Comparison of ENCODE assay signal across 8 cellular contexts in genomic region chr19:32675720-32676185, GRCh38. TPM values are rescaled to one million over a fixed set of nuclear protein-coding genes. Genes with fewer than 3 reads are reported as not detected.
DNase-seq lines count a peak whose midpoint lies in the region; ATAC-seq, FAIRE-seq and TF ChIP-seq lines count a peak whose summit lies in the region.

Gene RGS9BP, plus strand, starts transcription at chr19:32675848. Its CDS starts 416 bp downstream, at chr19:32676264.

- ATAC-seq in GM21825 (IDR thresholded peaks at IDR 0.05; ENCODE audit: unreplicated experiment) (peak; percentile 28), HG02884 (IDR thresholded peaks at IDR 0.05; ENCODE audit: unreplicated experiment) (no peak)
- peak; percentile 58 for ATAC-seq in central memory CD8-positive, alpha-beta T cell (replicated peaks; ENCODE audit: extremely low read depth, poor library complexity, severe bottlenecking)

- H3K9ac ChIP-seq in kidney (ENCODE audit: low read length in 2 of 2), result peak within 1 kb of the TSS in 1 of 2 donors; percentile 46

- H3K27me3 Mint-ChIP-seq in central memory CD8-positive, alpha-beta T cell, result peaks cover 9% of the 10 kb centered on the region

- H3K4me3 ChIP-seq in WI38 (ENCODE audit: low read depth, low read length) (peak within 1 kb of the TSS; percentile 91), kidney (ENCODE audit: low read length in 2 of 2) (peak within 1 kb of the TSS; percentile 76 to 87)

- peak within 1 kb of the TSS; percentile 64 for H3K27ac Mint-ChIP-seq in central memory CD8-positive, alpha-beta T cell (ENCODE audit: low read depth)

- no peaks in the 10 kb centered on the region for H3K9me3 ChIP-seq in kidney (ENCODE audit: control insufficient read depth in 1 of 2, low read length in 2 of 2)

- peaks cover 6% of the 10 kb centered on the region for H3K36me3 Mint-ChIP-seq in central memory CD8-positive, alpha-beta T cell (ENCODE audit: insufficient read depth)

- H3K4me1 ChIP-seq in kidney (ENCODE audit: control insufficient read depth in 1 of 2, insufficient read depth in 1 of 2, low read depth in 1 of 2, low read length in 2 of 2), result peaks cover 0 to 17% of the 10 kb centered on the region in 2 donors

- intact Hi-C loops in kidney (cut with DNase I), result no loop called here

- H3K4me3 Mint-ChIP-seq in central memory CD8-positive, alpha-beta T cell, result peak within 1 kb of the TSS; percentile 87

- DNase-seq in NCI-H2029 (lab: John Stamatoyannopoulos, UW) (peak; percentile 65), kidney (peak; percentile 94)
- DNase-seq in central memory CD8-positive, alpha-beta T cell (ENCODE audit: low spot score in 2 of 2), result peak; percentile 41 to 45
- peak in 2 of 3 donors; percentile 15 to 53 for DNase-seq in stimulated activated CD4-positive, alpha-beta T cell treated with anti-CD3 and anti-CD28 coated beads, Interleukin-12 subunit alpha, Interleukin-12 subunit beta, amount 100 ng/mL, for 48 hours (ENCODE audit: low read depth in 2 of 3, low spot score in 1 of 3)

- no peaks in the 10 kb centered on the region for H3K36me3 ChIP-seq in kidney (ENCODE audit: control insufficient read depth in 1 of 2, insufficient read depth in 2 of 2, low read length in 2 of 2)

- no peaks in the 10 kb centered on the region for H3K9me3 Mint-ChIP-seq in central memory CD8-positive, alpha-beta T cell

- no peak for FAIRE-seq in kidney (lab: Jason Lieb, UNC)

- TF ChIP-seq CTCF in C4-2B (conservative IDR thresholded peaks at IDR 0.05) (no peak), WI38 (IDR thresholded peaks at IDR 0.05; ENCODE audit: low read depth, low read length) (no peak), kidney (IDR thresholded peaks at IDR 0.05; ENCODE audit: borderline replicate concordance, extremely low read depth, insufficient read depth) (no peak)

- peak within 1 kb of the TSS; percentile 84 for H3K27ac ChIP-seq in C4-2B
- H3K27ac ChIP-seq in kidney (ENCODE audit: low read depth in 2 of 2, low read length in 2 of 2), result peak within 1 kb of the TSS; percentile 69 to 83

- peaks cover 32% of the 10 kb centered on the region for H3K4me1 Mint-ChIP-seq in central memory CD8-positive, alpha-beta T cell

RNA-seq across cellular contexts. Expression of gene RGS9BP, which starts in this region (rescaled TPM):
- total RNA-seq in kidney, result 0.72 TPM
- 0.39 TPM for polyA plus RNA-seq in kidney (ENCODE audit: insufficient read depth, low read depth, low replicate concordance)

Comparison
In these comparisons a context has a peak if more than half of its experiments do, and no peak if none do; other contexts are left out.
1. Peak in DNase-seq, H3K4me3 ChIP-seq and H3K27ac ChIP-seq in kidney; RNA of the gene not detected or under 1 TPM.
2. DNase-seq: peak in every context shown above with its lines; median percentile 94 in kidney; 65 in NCI-H2029; 43 in central memory CD8-positive, alpha-beta T cell; 34 in stimulated activated CD4-positive, alpha-beta T cell treated with anti-CD3 and anti-CD28 coated beads, Interleukin-12 subunit alpha, Interleukin-12 subunit beta, amount 100 ng/mL, for 48 hours.